Comparison of ENCODE assay signal across 8 cellular contexts in genomic region chr17:45782889-45783592, GRCh38.
A peak's percentile ranks its signal among the peaks of the same experiment; 100 is the strongest.
DNase-seq lines count a peak whose midpoint lies in the region; ATAC-seq and TF ChIP-seq lines count a peak whose summit lies in the region.

No MANE protein-coding gene starts in this region.

- DNase-seq in GM10248 (ENCODE audit: extremely low spot score) (peak; percentile 48), NCI-H345 treated with DMSO at 0.1 percent for 48 hours (lab: John Stamatoyannopoulos, UW; ENCODE audit: unreplicated experiment) (peak; percentile 53), iris pigment epithelial cell (ENCODE audit: low read depth) (peak; percentile 18), NOMO-1 treated with dmso at 0.1 percent for 144 hours (lab: John Stamatoyannopoulos, UW; ENCODE audit: unreplicated experiment) (no peak)
- DNase-seq in stimulated activated CD4-positive, alpha-beta T cell treated with anti-CD3 and anti-CD28 coated beads, Interleukin-2, amount 100 ng/mL, for 4 hours (ENCODE audit: low read depth), result peak; percentile 2

- H3K4me3 Mint-ChIP-seq in activated naive CD8-positive, alpha-beta T cell, result peak overlapping the region; percentile 85

- H3K36me3 Mint-ChIP-seq in activated naive CD8-positive, alpha-beta T cell, result no peaks in the 10 kb centered on the region

- no peak for TF ChIP-seq CTCF in GM10248 (IDR thresholded peaks at IDR 0.05; ENCODE audit: control extremely low read depth, extremely low read depth, low read depth, missing control alignments)

- no peak overlapping the region for H3K27ac Mint-ChIP-seq in activated naive CD8-positive, alpha-beta T cell

- CTCF ChIA-PET in GM10248 (lab: Yijun Ruan, JAX), result interaction anchor here (0.8 to 1.5 kb wide), 3 partner anchors 34 to 69 kb away, joined by 3 read pairs; no protein-coding TSS in a partner anchor

- H3K9me3 Mint-ChIP-seq in activated naive CD8-positive, alpha-beta T cell (ENCODE audit: low read depth), result no peaks in the 10 kb centered on the region

- no peak for ATAC-seq in HG03521 (IDR thresholded peaks at IDR 0.05; ENCODE audit: unreplicated experiment)
- no peak for ATAC-seq in HG02884 (IDR thresholded peaks at IDR 0.05; ENCODE audit: unreplicated experiment)

- H3K27me3 Mint-ChIP-seq in activated naive CD8-positive, alpha-beta T cell, result peaks cover 42% of the 10 kb centered on the region

- POLR2A ChIA-PET in GM10248 (lab: Yijun Ruan, JAX), result no interaction called here

- H3K4me1 Mint-ChIP-seq in activated naive CD8-positive, alpha-beta T cell (ENCODE audit: low read depth), result peaks cover 7% of the 10 kb centered on the region
